2 cellular contexts compared by ENCODE assay signal in genomic region chr7:152492952-152493351, GRCh38.
TF ChIP-seq lines count a peak whose summit lies in the region.

No MANE protein-coding gene starts in this region.

TF ChIP-seq in A549, 52 proteins besides CTCF, POLR2A, EP300 and RAD21 (continued from another document):
- TF ChIP-seq HMGXB4 (CRISPR knock-in tag; IDR thresholded peaks at IDR 0.05; ENCODE audit: borderline replicate concordance) (no peak), GATA3 (IDR thresholded peaks at IDR 0.05; ENCODE audit: borderline replicate concordance) (no peak), MAFK (IDR thresholded peaks at IDR 0.05; ENCODE audit: partially characterized antibody) (peak; percentile 85), HEYL (CRISPR knock-in tag; IDR thresholded peaks at IDR 0.05) (no peak), CBX2 (IDR thresholded peaks at IDR 0.05; ENCODE audit: borderline replicate concordance, low read depth) (no peak)

TF ChIP-seq in K562, 482 proteins besides CTCF, POLR2A, EP300 and RAD21 (continued from another document):
- TF ChIP-seq NFE2 (IDR thresholded peaks at IDR 0.05; ENCODE audit: low read depth), result no peak
- TF ChIP-seq ZFP36 (IDR thresholded peaks at IDR 0.05; ENCODE audit: low read depth, low read length, partially characterized antibody), result no peak
TF ChIP-seq in K562: peak in this region for 5.
